28 cellular contexts compared by ENCODE assay signal in genomic region chr11:59600636-59601035, GRCh38.
"Had no signal": no experiment of that assay in that cellular context is flagged by ENCODE, and none has a peak within 500 bp of the region (broad histone marks: within the 10 kb centered on the region; RNA-seq: fewer than 3 reads in every experiment).

No MANE protein-coding gene starts in this region.

- H3K4me1 Mint-ChIP-seq: activated B cell treated with CpG ODN at 0.5 μM for 24 hours, endodermal cell had no signal

- H3K27ac Mint-ChIP-seq: activated B cell treated with CpG ODN at 0.5 μM for 24 hours; activated CD8-positive, alpha-beta T cell treated with anti-CD3 and anti-CD28 coated beads for 36 hours; activated naive CD4-positive, alpha-beta T cell treated with anti-CD3 and anti-CD28 coated beads, Interleukin-2, amount 10 ng/mL, durations not matched to agents 7 days and 5 days; activated naive CD8-positive, alpha-beta T cell treated with anti-CD3 and anti-CD28 coated beads, Interleukin-2, amount 10 ng/mL, durations not matched to agents 7 days and 5 days; activated T-helper 1 cell treated with anti-CD3 and anti-CD28 coated beads, Interleukin-12 subunit alpha, Interleukin-12 subunit beta, Interleukin-2, Interleukin-4 antibody, amounts not matched to agents 30 ng/mL and 10 ng/mL and 1 ng/mL, durations not matched to agents 14 hours and 24 hours and 36 hours; activated T-helper 2 cell treated with anti-CD3 and anti-CD28 coated beads, Interferon-gamma antibody, Interleukin-2, Interleukin-4, amounts not matched to agents 10 μg/mL and 5 μg/mL and 100 μg/mL, durations not matched to agents 14 hours and 24 hours and 36 hours; dendritic cell treated with granulocyte-macrophage colony-stimulating factor and Interleukin-4, amounts not matched to agents 40 ng/mL and 50 ng/mL, for 4 days; endodermal cell; T-helper 17 cell; T-helper 2 cell treated with Interferon-gamma antibody and Interleukin-4, amounts not matched to agents 5 μg/mL and 100 μg/mL, for 36 hours had no signal

- H3K4me3 Mint-ChIP-seq: activated B cell treated with CpG ODN at 0.5 μM for 24 hours; activated CD8-positive, alpha-beta T cell treated with anti-CD3 and anti-CD28 coated beads for 36 hours; activated naive CD4-positive, alpha-beta T cell treated with anti-CD3 and anti-CD28 coated beads, Interleukin-2, amount 10 ng/mL, durations not matched to agents 7 days and 5 days; activated naive CD8-positive, alpha-beta T cell treated with anti-CD3 and anti-CD28 coated beads, Interleukin-2, amount 10 ng/mL, durations not matched to agents 7 days and 5 days; activated T-cell treated with anti-CD3 and anti-CD28 coated beads, Interleukin-2, amount 50 U/mL, for 4 hours; activated T-helper 1 cell treated with anti-CD3 and anti-CD28 coated beads, Interleukin-12 subunit alpha, Interleukin-12 subunit beta, Interleukin-2, Interleukin-4 antibody, amounts not matched to agents 30 ng/mL and 10 ng/mL and 1 ng/mL, durations not matched to agents 14 hours and 24 hours and 36 hours; central memory CD8-positive, alpha-beta T cell; dendritic cell treated with granulocyte-macrophage colony-stimulating factor and Interleukin-4, amounts not matched to agents 40 ng/mL and 50 ng/mL, for 4 days; endodermal cell; T-helper 17 cell; T-helper 2 cell treated with Interferon-gamma antibody and Interleukin-4, amounts not matched to agents 5 μg/mL and 100 μg/mL, for 36 hours had no signal

- H3K27me3 Mint-ChIP-seq: activated B cell treated with CpG ODN at 0.5 μM for 24 hours; activated CD8-positive, alpha-beta T cell treated with anti-CD3 and anti-CD28 coated beads for 36 hours; activated naive CD4-positive, alpha-beta T cell treated with anti-CD3 and anti-CD28 coated beads, Interleukin-2, amount 10 ng/mL, durations not matched to agents 7 days and 5 days; activated naive CD8-positive, alpha-beta T cell treated with anti-CD3 and anti-CD28 coated beads, Interleukin-2, amount 10 ng/mL, durations not matched to agents 7 days and 5 days; central memory CD8-positive, alpha-beta T cell; dendritic cell treated with granulocyte-macrophage colony-stimulating factor and Interleukin-4, amounts not matched to agents 40 ng/mL and 50 ng/mL, for 4 days; T-helper 17 cell had no signal

- H3K9me3 Mint-ChIP-seq: activated B cell treated with CpG ODN at 0.5 μM for 24 hours; activated CD8-positive, alpha-beta T cell treated with anti-CD3 and anti-CD28 coated beads for 36 hours; activated naive CD4-positive, alpha-beta T cell treated with anti-CD3 and anti-CD28 coated beads, Interleukin-2, amount 10 ng/mL, durations not matched to agents 7 days and 5 days; activated naive CD8-positive, alpha-beta T cell treated with anti-CD3 and anti-CD28 coated beads, Interleukin-2, amount 10 ng/mL, durations not matched to agents 7 days and 5 days; activated T-cell treated with anti-CD3 and anti-CD28 coated beads, Interleukin-2, amount 50 U/mL, for 4 hours; activated T-helper 1 cell treated with anti-CD3 and anti-CD28 coated beads, Interleukin-12 subunit alpha, Interleukin-12 subunit beta, Interleukin-2, Interleukin-4 antibody, amounts not matched to agents 30 ng/mL and 10 ng/mL and 1 ng/mL, durations not matched to agents 14 hours and 24 hours and 36 hours; activated T-helper 2 cell treated with anti-CD3 and anti-CD28 coated beads, Interferon-gamma antibody, Interleukin-2, Interleukin-4, amounts not matched to agents 10 μg/mL and 5 μg/mL and 100 μg/mL, durations not matched to agents 14 hours and 24 hours and 36 hours; central memory CD8-positive, alpha-beta T cell; dendritic cell treated with granulocyte-macrophage colony-stimulating factor and Interleukin-4, amounts not matched to agents 40 ng/mL and 50 ng/mL, for 4 days; endodermal cell; T-helper 2 cell treated with Interferon-gamma antibody and Interleukin-4, amounts not matched to agents 5 μg/mL and 100 μg/mL, for 36 hours had no signal

- DNase-seq: activated B cell treated with CpG ODN at 0.5 μM for 24 hours; activated CD4-positive, alpha-beta T cell treated with anti-CD3 and anti-CD28 coated beads for 48 hours; activated CD4-positive, alpha-beta T cell treated with anti-CD3 and anti-CD28 coated beads, Interleukin-2, amount 50 U/mL, for 1 hour; activated CD4-positive, alpha-beta T cell treated with anti-CD3 and anti-CD28 coated beads, Interleukin-2, amount 50 U/mL, for 48 hours; activated CD8-positive, alpha-beta memory T cell treated with anti-CD3 and anti-CD28 coated beads for 24 hours; activated CD8-positive, alpha-beta T cell treated with anti-CD3 and anti-CD28 coated beads for 36 hours; activated effector memory CD4-positive, alpha-beta T cell treated with anti-CD3 and anti-CD28 coated beads, Interleukin-2, amount 50 U/mL, for 16 hours; activated naive CD4-positive, alpha-beta T cell treated with anti-CD3 and anti-CD28 coated beads, Interleukin-2, amount 10 ng/mL, durations not matched to agents 7 days and 5 days; activated naive CD8-positive, alpha-beta T cell treated with anti-CD3 and anti-CD28 coated beads, Interleukin-2, amount 10 ng/mL, durations not matched to agents 7 days and 5 days; activated T-cell treated with anti-CD3 and anti-CD28 coated beads, Interleukin-2, amount 50 U/mL, for 4 hours; brain microvascular endothelial cell; effector memory CD4-positive, alpha-beta T cell; endodermal cell; foreskin fibroblast; gastrocnemius medialis; glutamatergic neuron; heart left ventricle; T-helper 1 cell; T-helper 17 cell; T1000; WERI-Rb-1 had no signal

- ATAC-seq: activated CD4-positive, CD25-positive, alpha-beta regulatory T cell treated with anti-CD3 and anti-CD28 coated beads, Interleukin-2, amount 50 U/mL, for 24 hours; activated CD8-positive, alpha-beta T cell treated with anti-CD3 and anti-CD28 coated beads for 36 hours; activated T-cell treated with anti-CD3 and anti-CD28 coated beads, Interleukin-2, amount 50 U/mL, for 4 hours; esophagus mucosa; gastrocnemius medialis; heart left ventricle; T-helper 17 cell had no signal
